13 cellular contexts compared by ENCODE assay signal in genomic region chr10:99530108-99531025, GRCh38. TPM values are rescaled to one million over a fixed set of nuclear protein-coding genes. Genes with fewer than 3 reads are reported as not detected.
A peak's percentile ranks its signal among the peaks of the same experiment; 100 is the strongest.
DNase-seq lines count a peak whose midpoint lies in the region; ATAC-seq and TF ChIP-seq lines count a peak whose summit lies in the region.
"Had no signal": no experiment of that assay in that cellular context is flagged by ENCODE, and none has a peak within 500 bp of the region (broad histone marks: within the 10 kb centered on the region; RNA-seq: fewer than 3 reads in every experiment).

No MANE protein-coding gene starts in this region.

- peaks cover 92% of the 10 kb centered on the region for H3K27me3 Mint-ChIP-seq in central memory CD8-positive, alpha-beta T cell
- H3K27me3 Mint-ChIP-seq in naive B cell (peaks cover 73 to 89% (median 82%) of the 10 kb centered on the region in 3 donors), Calu3 (ENCODE audit: unreplicated experiment) (peaks cover 77% of the 10 kb centered on the region)

- peaks cover 86% of the 10 kb centered on the region for H4K20me1 ChIP-seq in BLaER1

- BruUV-seq in Calu3 (replicated peaks; lab: Mats Ljungman, UMichigan): no TSS peak

- peaks cover 4% of the 10 kb centered on the region for H3K36me3 Mint-ChIP-seq in central memory CD8-positive, alpha-beta T cell (ENCODE audit: insufficient read depth)
- H3K36me3 Mint-ChIP-seq in naive B cell: peaks cover 12% of the 10 kb centered on the region in 2 donors
- no peaks in the 10 kb centered on the region for H3K36me3 Mint-ChIP-seq in Calu3 (ENCODE audit: insufficient read depth, unreplicated experiment)

- TF ChIP-seq CTCF in Calu3 (IDR thresholded peaks at IDR 0.05; ENCODE audit: unreplicated experiment) (no peak), body of pancreas (IDR thresholded peaks at IDR 0.05) (no peak)

- no peaks in the 10 kb centered on the region for H3K9me3 Mint-ChIP-seq in central memory CD8-positive, alpha-beta T cell
- H3K9me3 Mint-ChIP-seq in naive B cell (peaks cover 0 to 48% (median 21%) of the 10 kb centered on the region in 7 donors), Calu3 (ENCODE audit: low read depth, unreplicated experiment) (no peaks in the 10 kb centered on the region)

- ATAC-seq in central memory CD8-positive, alpha-beta T cell (replicated peaks; ENCODE audit: extremely low read depth, poor library complexity, severe bottlenecking): no peak
- ATAC-seq in naive B cell (ENCODE audit: low read depth in 2 of 2) (peak; percentile 48 to 50), HG03354 (IDR thresholded peaks at IDR 0.05; ENCODE audit: poor library complexity, severe bottlenecking, unreplicated experiment) (no peak), body of pancreas (no peak)

- H3K4me1 ChIP-seq in BLaER1 (peaks cover 30% of the 10 kb centered on the region), body of pancreas (peaks cover 25% of the 10 kb centered on the region)

- peaks cover 6% of the 10 kb centered on the region for H3K4me1 Mint-ChIP-seq in central memory CD8-positive, alpha-beta T cell
- H3K4me1 Mint-ChIP-seq in naive B cell (peaks cover 46 to 69% (median 50%) of the 10 kb centered on the region in 3 donors), Calu3 (ENCODE audit: low read depth, unreplicated experiment) (no peaks in the 10 kb centered on the region)

- H3K9ac ChIP-seq in BLaER1: no peak overlapping the region

- intact Hi-C loops in Calu3 (cut with micrococcal nuclease; ENCODE audit: unreplicated experiment): no loop called here
- intact Hi-C loops in body of pancreas (cut with DNase I): no loop called here

- peak overlapping the region; percentile 58 for H3K4me3 ChIP-seq in BLaER1
- peak overlapping the region; percentile 15; the same call in 1 of the 2 replicates for H3K4me3 ChIP-seq in H7 (ENCODE audit: insufficient read depth, low read depth, low read length)
- H3K4me3 ChIP-seq in body of pancreas: no peak overlapping the region
- H3K4me3 ChIP-seq: skin epidermis had no signal

- H3K4me3 Mint-ChIP-seq in central memory CD8-positive, alpha-beta T cell: peak overlapping the region; percentile 41
- H3K4me3 Mint-ChIP-seq in naive B cell (peak overlapping the region; percentile 65 to 89 (median 78)), Calu3 (ENCODE audit: low read depth, unreplicated experiment) (no peak overlapping the region)

- CTCF ChIA-PET in Calu3 (lab: Charles Lee): no interaction called here

- H3K27ac ChIP-seq in BLaER1: no peak overlapping the region
- peak overlapping the region in 2 of 4 donors; percentile 49 to 53 for H3K27ac ChIP-seq in body of pancreas

- DNase-seq in H7 (peak; percentile 80), naive B cell (peak; percentile 47), Calu3 (no peak), body of pancreas (no peak), dermis blood vessel endothelial cell (no peak)
- no peak for DNase-seq in central memory CD8-positive, alpha-beta T cell (ENCODE audit: low spot score in 2 of 2)
- DNase-seq: cerebellar nuclear complex, NCI-H1694, T-helper 9 cell had no signal

- H3K27me3 ChIP-seq in BLaER1 (peaks cover 94% of the 10 kb centered on the region), H7 (ENCODE audit: control insufficient read depth, insufficient read depth, low read length) (peaks cover 100% of the 10 kb centered on the region), body of pancreas (peaks cover 4 to 58% of the 10 kb centered on the region in 2 donors)

- no peaks in the 10 kb centered on the region for H3K36me3 ChIP-seq in BLaER1
- no peaks in the 10 kb centered on the region for H3K36me3 ChIP-seq in H7 (replicated peaks; ENCODE audit: control insufficient read depth, insufficient read depth, low read length)
- no peaks in the 10 kb centered on the region for H3K36me3 ChIP-seq in body of pancreas (replicated peaks in 1 of 2; ENCODE audit: insufficient read depth in 1 of 2, low read depth in 2 of 2)

- no peak for TF ChIP-seq POLR2A in body of pancreas (IDR thresholded peaks at IDR 0.05)

- H3K9me3 ChIP-seq in BLaER1 (peaks cover 41% of the 10 kb centered on the region), body of pancreas (no peaks in the 10 kb centered on the region)

- WGBS in body of pancreas, 2 donors: 6 to 12% methylated on average over 24 to 46 of the region's 46 CpGs

- peak overlapping the region; percentile 82 for H3K4me2 ChIP-seq in BLaER1

- H3K27ac Mint-ChIP-seq in central memory CD8-positive, alpha-beta T cell (ENCODE audit: low read depth): no peak overlapping the region
- H3K27ac Mint-ChIP-seq in naive B cell (peak overlapping the region in 3 of 6 donors; percentile 43 to 81 (median 66)), Calu3 (ENCODE audit: unreplicated experiment) (no peak overlapping the region)

RNA-seq across cellular contexts. Expression of gene NKX2-3, which starts 2.4 kb away (rescaled TPM):
- total RNA-seq in H7 (2014; rRNA removed; shearing (Covaris generic)): not detected in 2 replicates
- polyA plus RNA-seq in naive B cell (ENCODE audit: low read depth in 6 of 6): not detected
- not detected in 2 replicates for total RNA-seq in Calu3 (2022)
- total RNA-seq in body of pancreas: 1 to 10 TPM in 1 of 2 donors, not detected in 1; 2.9 TPM
- not detected in 2 replicates for total RNA-seq in dermis blood vessel endothelial cell
- total RNA-seq: fibroblast of villous mesenchyme had no signal

Comparison
In these comparisons a context has a peak if more than half of its experiments do, and no peak if none do; other contexts are left out.
1. H3K4me3 ChIP-seq: peak in BLaER1 (single experiment) and H7 (single experiment); none in body of pancreas (0 of 2).
2. DNase-seq: peak in H7 (single experiment) and naive B cell (single experiment); none in central memory CD8-positive, alpha-beta T cell (0 of 2), Calu3 (single experiment), body of pancreas (0 of 4) and dermis blood vessel endothelial cell (single experiment).
3. ATAC-seq: peak in naive B cell (2 of 2); none in central memory CD8-positive, alpha-beta T cell (single experiment), HG03354 (single experiment) and body of pancreas (single experiment).